1 cellular context compared by ENCODE assay signal in the genomic region with DNA sequence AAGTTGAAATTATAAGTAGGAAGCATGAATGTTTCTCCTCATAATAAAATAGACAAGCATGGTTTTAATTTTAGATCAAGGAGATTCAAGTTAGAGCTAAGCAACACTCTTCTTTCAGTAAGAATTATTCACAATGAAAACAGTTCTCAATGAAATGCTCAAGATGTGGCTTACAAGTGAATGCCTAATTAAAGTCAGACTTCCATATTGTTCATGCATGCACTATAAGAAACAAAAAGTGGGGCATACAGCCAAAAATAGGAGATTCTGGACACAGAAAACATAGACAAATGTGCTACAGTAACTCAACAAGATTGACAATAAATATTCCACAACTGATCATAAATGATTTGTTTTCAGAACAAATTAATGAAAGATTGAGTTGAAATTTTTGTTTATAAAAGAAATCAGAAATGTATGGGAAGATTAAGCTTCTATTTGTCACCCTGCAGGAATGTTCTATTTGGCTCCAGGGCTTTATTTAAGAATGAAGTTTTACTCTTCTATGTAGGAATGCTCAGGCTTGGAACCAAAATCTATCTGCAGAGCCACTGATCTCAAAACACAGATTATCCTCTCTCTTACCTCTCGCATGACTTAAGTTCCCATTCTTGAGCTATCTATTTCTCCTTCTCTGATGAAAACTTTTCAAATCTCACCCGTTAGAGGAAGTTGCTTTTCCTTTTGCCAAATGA.
TF ChIP-seq lines count a peak whose summit lies in the region.

No MANE protein-coding gene starts in this region.

TF ChIP-seq in GM23338, 12 proteins besides CTCF, POLR2A, EP300 and RAD21 (continued from another document):
- TF ChIP-seq, protein P1, sequence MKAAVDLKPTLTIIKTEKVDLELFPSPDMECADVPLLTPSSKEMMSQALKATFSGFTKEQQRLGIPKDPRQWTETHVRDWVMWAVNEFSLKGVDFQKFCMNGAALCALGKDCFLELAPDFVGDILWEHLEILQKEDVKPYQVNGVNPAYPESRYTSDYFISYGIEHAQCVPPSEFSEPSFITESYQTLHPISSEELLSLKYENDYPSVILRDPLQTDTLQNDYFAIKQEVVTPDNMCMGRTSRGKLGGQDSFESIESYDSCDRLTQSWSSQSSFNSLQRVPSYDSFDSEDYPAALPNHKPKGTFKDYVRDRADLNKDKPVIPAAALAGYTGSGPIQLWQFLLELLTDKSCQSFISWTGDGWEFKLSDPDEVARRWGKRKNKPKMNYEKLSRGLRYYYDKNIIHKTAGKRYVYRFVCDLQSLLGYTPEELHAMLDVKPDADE (IDR thresholded peaks at IDR 0.05) = no peak
- no peak for TF ChIP-seq REST (IDR thresholded peaks at IDR 0.05; ENCODE audit: unreplicated experiment)
- no peak for TF ChIP-seq ZNF114 (CRISPR knock-in tag; IDR thresholded peaks at IDR 0.05)
- TF ChIP-seq EZH2phosphoT487 (IDR thresholded peaks at IDR 0.05; ENCODE audit: unreplicated experiment) = no peak
- no peak for TF ChIP-seq NANOG (IDR thresholded peaks at IDR 0.05; ENCODE audit: borderline replicate concordance)
- no peak for TF ChIP-seq JUNB (IDR thresholded peaks at IDR 0.05; ENCODE audit: unreplicated experiment)
- no peak for TF ChIP-seq ZNF462 (CRISPR knock-in tag; IDR thresholded peaks at IDR 0.05)
- TF ChIP-seq ZNF331 (CRISPR knock-in tag; IDR thresholded peaks at IDR 0.05; ENCODE audit: low read depth) = no peak
- no peak for TF ChIP-seq EZH2 (IDR thresholded peaks at IDR 0.05; ENCODE audit: low read depth, unreplicated experiment)
